In genomic region chr12:88299567-88300101, GRCh38 we compare ENCODE assay signal across 9 cellular contexts.
DNase-seq lines count a peak whose midpoint lies in the region; ATAC-seq and TF ChIP-seq lines count a peak whose summit lies in the region.
"Had no signal": no experiment of that assay in that cellular context is flagged by ENCODE, and none has a peak within 500 bp of the region (broad histone marks: within the 10 kb centered on the region; RNA-seq: fewer than 3 reads in every experiment).

No MANE protein-coding gene starts in this region.

- TF ChIP-seq POLR2A in sigmoid colon (IDR thresholded peaks at IDR 0.05), result no peak

- peak overlapping the region; percentile 77 for H3K27ac ChIP-seq in foreskin keratinocyte
- no peak overlapping the region for H3K27ac ChIP-seq in sigmoid colon
- H3K27ac ChIP-seq: HL-60 had no signal

- DNase-seq in AG08395 (ENCODE audit: low spot score), result peak; percentile 86
- peak; percentile 33 for DNase-seq in SW480 (ENCODE audit: low spot score)
- DNase-seq in foreskin keratinocyte, result peak; percentile 96 to 98
- no peak for DNase-seq in sigmoid colon
- DNase-seq in left colon, result no peak
- no peak for DNase-seq in D341Med (ENCODE audit: low spot score)

- H3K27me3 ChIP-seq in foreskin keratinocyte, result no peaks in the 10 kb centered on the region
- H3K27me3 ChIP-seq in sigmoid colon, result no peaks in the 10 kb centered on the region

- intact Hi-C loops in sigmoid colon (cut with DNase I), result no loop called here
- intact Hi-C loops in left colon (cut with DNase I, micrococcal nuclease), result no loop called here

- no peak for TF ChIP-seq EP300 in sigmoid colon (IDR thresholded peaks at IDR 0.05)

- no peaks in the 10 kb centered on the region for H3K36me3 ChIP-seq in sigmoid colon

- 66 to 73% methylated on average over 4 of the region's 4 CpGs for WGBS in sigmoid colon, 2 donors

- no peak overlapping the region for H3K4me3 ChIP-seq in sigmoid colon

- H3K9me3 ChIP-seq in sigmoid colon, result no peaks in the 10 kb centered on the region

- peaks cover 19% of the 10 kb centered on the region for H3K4me1 ChIP-seq in foreskin keratinocyte
- H3K4me1 ChIP-seq in sigmoid colon, result no peaks in the 10 kb centered on the region

- ATAC-seq in GM19023 (IDR thresholded peaks at IDR 0.05; ENCODE audit: unreplicated experiment) (peak; percentile 97), HG03064 (IDR thresholded peaks at IDR 0.05; ENCODE audit: low read depth, unreplicated experiment) (peak; percentile 93), foreskin keratinocyte (peak; percentile 94), left colon (no peak)

- TF ChIP-seq CTCF in foreskin keratinocyte (conservative IDR thresholded peaks at IDR 0.05) (peak; percentile 25), sigmoid colon (IDR thresholded peaks at IDR 0.05) (no peak)

Comparison
In these comparisons a context has a peak if more than half of its experiments do, and no peak if none do; other contexts are left out.
1. DNase-seq: peak in AG08395 (single experiment), SW480 (single experiment) and foreskin keratinocyte (2 of 2); none in sigmoid colon (single experiment), left colon (0 of 2) and D341Med (single experiment).